ENCODE assay signal across 10 cellular contexts in the genomic region with DNA sequence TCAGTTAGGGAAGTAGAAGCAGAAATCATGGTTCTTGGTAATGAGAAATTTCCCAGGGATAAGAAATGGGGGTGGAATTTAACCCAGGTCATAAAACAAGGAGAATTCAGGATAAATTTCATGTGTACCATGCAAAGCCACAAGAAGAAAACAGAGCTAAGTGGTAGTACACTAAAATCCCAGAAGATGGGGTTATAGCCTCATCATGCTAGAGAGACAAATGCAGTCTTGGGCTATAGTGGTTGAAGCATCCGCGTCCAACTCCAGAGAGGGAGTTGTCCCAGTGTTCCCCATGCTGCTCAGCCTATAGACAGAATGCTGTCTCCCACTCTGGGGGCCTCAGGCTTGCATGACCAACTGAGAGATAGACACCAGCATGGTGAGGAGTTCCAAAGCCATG. TPM values are rescaled to one million over a fixed set of nuclear protein-coding genes. Genes with fewer than 3 reads are reported as not detected.
DNase-seq lines count a peak whose midpoint lies in the region; ATAC-seq, FAIRE-seq and TF ChIP-seq lines count a peak whose summit lies in the region.
"Had no signal": no experiment of that assay in that cellular context is flagged by ENCODE, and none has a peak within 500 bp of the region (broad histone marks: within the 10 kb centered on the region; RNA-seq: fewer than 3 reads in every experiment).

No MANE protein-coding gene starts in this region.

- H3K4me1 Mint-ChIP-seq in WTC11, result peaks cover 7% of the 10 kb centered on the region
- no peaks in the 10 kb centered on the region for H3K4me1 Mint-ChIP-seq in activated naive CD8-positive, alpha-beta T cell treated with anti-CD3 and anti-CD28 coated beads, Interleukin-2, amount 50 U/mL, for 24 hours
- H3K4me1 Mint-ChIP-seq in activated naive CD4-positive, alpha-beta T cell treated with anti-CD3 and anti-CD28 coated beads for 36 hours (ENCODE audit: low read depth), result no peaks in the 10 kb centered on the region
- H3K4me1 Mint-ChIP-seq: stimulated activated naive B cell treated with anti-CD40 and anti-IgM and Interleukin-4, amounts not matched to agents 10 μg/mL and 1 μg/mL and 100 μg/mL, for 72 hours had no signal

- H3K9me3 Mint-ChIP-seq in WTC11, result peaks cover 7% of the 10 kb centered on the region
- no peaks in the 10 kb centered on the region for H3K9me3 Mint-ChIP-seq in activated naive CD8-positive, alpha-beta T cell treated with anti-CD3 and anti-CD28 coated beads, Interleukin-2, amount 50 U/mL, for 24 hours
- H3K9me3 Mint-ChIP-seq in activated naive CD4-positive, alpha-beta T cell treated with anti-CD3 and anti-CD28 coated beads for 36 hours, result no peaks in the 10 kb centered on the region
- H3K9me3 Mint-ChIP-seq: stimulated activated naive B cell treated with anti-CD40 and anti-IgM and Interleukin-4, amounts not matched to agents 10 μg/mL and 1 μg/mL and 100 μg/mL, for 72 hours had no signal

- intact Hi-C loops in activated naive CD4-positive, alpha-beta T cell treated with anti-CD3 and anti-CD28 coated beads for 36 hours (cut with micrococcal nuclease), result loop anchor here (2.0 kb wide), 1 partner anchor 138 kb away; no protein-coding TSS in a partner anchor

- H3K4me3 Mint-ChIP-seq in WTC11, result no peak overlapping the region
- no peak overlapping the region for H3K4me3 Mint-ChIP-seq in activated naive CD8-positive, alpha-beta T cell treated with anti-CD3 and anti-CD28 coated beads, Interleukin-2, amount 50 U/mL, for 24 hours
- no peak overlapping the region for H3K4me3 Mint-ChIP-seq in activated naive CD4-positive, alpha-beta T cell treated with anti-CD3 and anti-CD28 coated beads for 36 hours
- H3K4me3 Mint-ChIP-seq: stimulated activated naive B cell treated with anti-CD40 and anti-IgM and Interleukin-4, amounts not matched to agents 10 μg/mL and 1 μg/mL and 100 μg/mL, for 72 hours had no signal

- H3K36me3 Mint-ChIP-seq in WTC11, result no peaks in the 10 kb centered on the region
- no peaks in the 10 kb centered on the region for H3K36me3 Mint-ChIP-seq in activated naive CD8-positive, alpha-beta T cell treated with anti-CD3 and anti-CD28 coated beads, Interleukin-2, amount 50 U/mL, for 24 hours (ENCODE audit: low read depth)
- H3K36me3 Mint-ChIP-seq in activated naive CD4-positive, alpha-beta T cell treated with anti-CD3 and anti-CD28 coated beads for 36 hours (ENCODE audit: low read depth), result no peaks in the 10 kb centered on the region
- H3K36me3 Mint-ChIP-seq: stimulated activated naive B cell treated with anti-CD40 and anti-IgM and Interleukin-4, amounts not matched to agents 10 μg/mL and 1 μg/mL and 100 μg/mL, for 72 hours had no signal

- FAIRE-seq in GM12891 (lab: Jason Lieb, UNC), result no peak

- H3K27ac Mint-ChIP-seq in WTC11, result no peak overlapping the region
- H3K27ac Mint-ChIP-seq in activated naive CD8-positive, alpha-beta T cell treated with anti-CD3 and anti-CD28 coated beads, Interleukin-2, amount 50 U/mL, for 24 hours, result no peak overlapping the region
- H3K27ac Mint-ChIP-seq in activated naive CD4-positive, alpha-beta T cell treated with anti-CD3 and anti-CD28 coated beads for 36 hours, result no peak overlapping the region
- H3K27ac Mint-ChIP-seq: stimulated activated naive B cell treated with anti-CD40 and anti-IgM and Interleukin-4, amounts not matched to agents 10 μg/mL and 1 μg/mL and 100 μg/mL, for 72 hours had no signal

- no peak for TF ChIP-seq POLR2A in GM12891 (IDR thresholded peaks at IDR 0.05; ENCODE audit: low read depth, low read length)

- H3K27me3 Mint-ChIP-seq in WTC11 (ENCODE audit: low read depth), result no peaks in the 10 kb centered on the region
- H3K27me3 Mint-ChIP-seq in activated naive CD8-positive, alpha-beta T cell treated with anti-CD3 and anti-CD28 coated beads, Interleukin-2, amount 50 U/mL, for 24 hours, result no peaks in the 10 kb centered on the region
- no peaks in the 10 kb centered on the region for H3K27me3 Mint-ChIP-seq in activated naive CD4-positive, alpha-beta T cell treated with anti-CD3 and anti-CD28 coated beads for 36 hours (ENCODE audit: low read depth)
- H3K27me3 Mint-ChIP-seq: stimulated activated naive B cell treated with anti-CD40 and anti-IgM and Interleukin-4, amounts not matched to agents 10 μg/mL and 1 μg/mL and 100 μg/mL, for 72 hours had no signal

- CTCF ChIA-PET in WTC11 (lab: Charles Lee), result interaction anchor here (0.6 to 1.4 kb wide), 8 partner anchors 58 to 147 kb away, joined by 3 to 9 read pairs (median 4); no protein-coding TSS in a partner anchor
- CTCF ChIA-PET in activated naive CD4-positive, alpha-beta T cell treated with anti-CD3 and anti-CD28 coated beads for 36 hours (lab: Charles Lee), result interaction anchor here (0.7 to 1.7 kb wide), 5 partner anchors 12 to 142 kb away, joined by 3 to 4 read pairs (median 3); no protein-coding TSS in a partner anchor

- POLR2A ChIA-PET in WTC11 (lab: Charles Lee), result no interaction called here

- no peak for TF ChIP-seq CTCF in WTC11 (IDR thresholded peaks at IDR 0.05)

- DNase-seq in A172 (ENCODE audit: low spot score), result peak; percentile 18
- DNase-seq in HCEC 1CT, result peak; percentile 51
- no peak for DNase-seq in WTC11 (ENCODE audit: low spot score)
- peak; percentile 46 for DNase-seq in iPS-NIHi11 (ENCODE audit: low spot score)
- DNase-seq in activated naive CD8-positive, alpha-beta T cell treated with anti-CD3 and anti-CD28 coated beads, Interleukin-2, amount 50 U/mL, for 24 hours, result no peak
- no peak for DNase-seq in GM12891 (ENCODE audit: insufficient read length, low spot score)
- DNase-seq in activated naive CD4-positive, alpha-beta T cell treated with anti-CD3 and anti-CD28 coated beads for 36 hours, result no peak
- DNase-seq: gastrocnemius medialis; stimulated activated naive B cell treated with anti-CD40 and anti-IgM and Interleukin-4, amounts not matched to agents 10 μg/mL and 1 μg/mL and 100 μg/mL, for 72 hours had no signal

- peak; percentile 71 for ATAC-seq in WTC11
- no peak for ATAC-seq in activated naive CD8-positive, alpha-beta T cell treated with anti-CD3 and anti-CD28 coated beads, Interleukin-2, amount 50 U/mL, for 24 hours
- no peak for ATAC-seq in HG03469 (IDR thresholded peaks at IDR 0.05; ENCODE audit: unreplicated experiment)
- ATAC-seq: gastrocnemius medialis; stimulated activated naive B cell treated with anti-CD40 and anti-IgM and Interleukin-4, amounts not matched to agents 10 μg/mL and 1 μg/mL and 100 μg/mL, for 72 hours had no signal

TF ChIP-seq in WTC11, 78 proteins besides CTCF, POLR2A, EP300 and RAD21:
- no peak for TF ChIP-seq NR2C2 (CRISPR knock-in tag; IDR thresholded peaks at IDR 0.05)
- TF ChIP-seq, protein P1, sequence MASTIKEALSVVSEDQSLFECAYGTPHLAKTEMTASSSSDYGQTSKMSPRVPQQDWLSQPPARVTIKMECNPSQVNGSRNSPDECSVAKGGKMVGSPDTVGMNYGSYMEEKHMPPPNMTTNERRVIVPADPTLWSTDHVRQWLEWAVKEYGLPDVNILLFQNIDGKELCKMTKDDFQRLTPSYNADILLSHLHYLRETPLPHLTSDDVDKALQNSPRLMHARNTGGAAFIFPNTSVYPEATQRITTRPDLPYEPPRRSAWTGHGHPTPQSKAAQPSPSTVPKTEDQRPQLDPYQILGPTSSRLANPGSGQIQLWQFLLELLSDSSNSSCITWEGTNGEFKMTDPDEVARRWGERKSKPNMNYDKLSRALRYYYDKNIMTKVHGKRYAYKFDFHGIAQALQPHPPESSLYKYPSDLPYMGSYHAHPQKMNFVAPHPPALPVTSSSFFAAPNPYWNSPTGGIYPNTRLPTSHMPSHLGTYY (CRISPR knock-in tag; IDR thresholded peaks at IDR 0.05), result no peak
- no peak for TF ChIP-seq ELF4 (CRISPR knock-in tag; IDR thresholded peaks at IDR 0.05; ENCODE audit: low read depth)
- no peak for TF ChIP-seq CBFB (CRISPR knock-in tag; IDR thresholded peaks at IDR 0.05; ENCODE audit: low read depth)

TF ChIP-seq in GM12891, 5 proteins besides CTCF, POLR2A, EP300 and RAD21:
- TF ChIP-seq TAF1 (IDR thresholded peaks at IDR 0.05; ENCODE audit: low read depth, low read length) (no peak), POLR2AphosphoS5 (IDR thresholded peaks at IDR 0.05; ENCODE audit: low read depth, low read length) (no peak), SPI1 (IDR thresholded peaks at IDR 0.05; ENCODE audit: low read depth, low read length) (no peak), POU2F2 (IDR thresholded peaks at IDR 0.05; ENCODE audit: low read depth, low read length) (no peak), PAX5 (IDR thresholded peaks at IDR 0.05; ENCODE audit: insufficient read depth, low read length, severe bottlenecking) (no peak)

RNA-seq across cellular contexts. Expression of a gene that starts 36.2 kb away (rescaled TPM):
- not detected in 2 replicates for total RNA-seq in A172 (2014; rRNA removed; shearing (Covaris generic))
- not detected in 3 replicates for total RNA-seq in WTC11 (2021)
- not detected for polyA plus RNA-seq in GM12891 (2012; ENCODE audit: low read depth, missing spikeins)
- not detected for total RNA-seq in activated naive CD4-positive, alpha-beta T cell treated with anti-CD3 and anti-CD28 coated beads for 36 hours
- total RNA-seq: gastrocnemius medialis had no signal

Comparison
In these comparisons a context has a peak if more than half of its experiments do, and no peak if none do; other contexts are left out.
1. DNase-seq: peak in A172 (single experiment), HCEC 1CT (single experiment) and iPS-NIHi11 (single experiment); none in WTC11 (single experiment), activated naive CD8-positive, alpha-beta T cell treated with anti-CD3 and anti-CD28 coated beads, Interleukin-2, amount 50 U/mL, for 24 hours (single experiment), GM12891 (single experiment) and activated naive CD4-positive, alpha-beta T cell treated with anti-CD3 and anti-CD28 coated beads for 36 hours (single experiment).